8 cellular contexts compared by ENCODE assay signal in the genomic region with DNA sequence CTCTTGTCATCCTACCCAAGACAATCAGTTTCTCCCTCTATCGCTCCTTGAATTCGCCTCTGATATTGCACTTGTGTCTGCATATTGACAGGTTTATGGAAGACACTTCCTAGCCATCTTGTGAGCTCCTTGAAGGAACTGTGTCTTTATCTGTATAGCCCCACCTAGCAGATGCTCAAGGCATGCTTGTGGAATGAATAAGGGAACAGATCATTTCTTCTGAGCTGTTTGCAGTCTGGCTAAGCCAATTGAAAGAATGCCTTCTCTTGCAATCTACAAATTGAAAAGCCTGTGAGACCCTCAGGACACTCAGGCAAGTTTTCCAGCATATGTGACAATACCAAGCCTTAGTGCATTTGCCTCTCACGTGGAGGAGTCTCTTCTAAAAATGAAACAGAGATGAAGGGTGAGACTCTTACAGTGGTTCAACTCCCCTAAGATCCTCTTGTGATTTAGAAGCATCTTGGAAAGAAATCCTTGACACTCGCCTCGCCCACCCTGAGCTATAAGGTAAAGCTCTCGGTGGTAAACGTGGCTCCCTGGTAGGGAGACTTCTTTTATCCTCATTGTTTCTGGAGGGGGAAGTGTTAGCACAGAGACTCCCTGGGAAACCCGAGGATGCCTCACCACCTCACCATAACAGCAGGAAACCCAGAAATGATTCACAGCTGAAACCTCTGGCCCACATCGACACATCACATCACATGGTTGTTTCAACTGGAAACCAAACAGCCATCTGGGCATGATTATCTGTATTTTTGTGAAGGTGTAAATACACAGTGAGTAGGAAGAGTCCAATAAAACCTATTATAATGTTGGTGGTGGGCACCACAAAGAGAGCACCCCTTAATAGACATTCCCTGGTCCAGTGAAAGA.
DNase-seq lines count a peak whose midpoint lies in the region; ATAC-seq and TF ChIP-seq lines count a peak whose summit lies in the region.

No MANE protein-coding gene starts in this region.

- no peak overlapping the region for H3K27ac Mint-ChIP-seq in MCF 10A (ENCODE audit: low read depth, unreplicated experiment)
- H3K27ac Mint-ChIP-seq in stimulated activated effector memory CD8-positive, alpha-beta T cell treated with anti-CD3 and anti-CD28 coated beads, Interleukin-12 subunit alpha, Interleukin-12 subunit beta, amount 100 ng/mL, for 72 hours, result peak overlapping the region; percentile 97

- H3K4me3 ChIP-seq in breast epithelium, result no peak overlapping the region
- no peak overlapping the region for H3K4me3 ChIP-seq in thyroid gland (replicated peaks in 1 of 3)

- WGBS in thyroid gland, 2 donors, result 77 to 82% methylated on average over 9 of the region's 9 CpGs

- DNase-seq in MCF 10A (ENCODE audit: unreplicated experiment) (peak; percentile 55), breast epithelium (ENCODE audit: low spot score in 2 of 2) (no peak), UCSD-AML1 (lab: John Stamatoyannopoulos, UW; ENCODE audit: unreplicated experiment) (peak; percentile 33), fibroblast of gingiva (ENCODE audit: low read depth) (peak; percentile 81), Right ventricle myocardium superior (no peak), thyroid gland (no peak)
- peak; percentile 17 to 74 for DNase-seq in stimulated activated effector memory CD8-positive, alpha-beta T cell treated with anti-CD3 and anti-CD28 coated beads, Interleukin-12 subunit alpha, Interleukin-12 subunit beta, amount 100 ng/mL, for 72 hours (ENCODE audit: low spot score in 2 of 2)

- no peaks in the 10 kb centered on the region for H3K9me3 Mint-ChIP-seq in MCF 10A (ENCODE audit: unreplicated experiment)
- peaks cover 4% of the 10 kb centered on the region for H3K9me3 Mint-ChIP-seq in stimulated activated effector memory CD8-positive, alpha-beta T cell treated with anti-CD3 and anti-CD28 coated beads, Interleukin-12 subunit alpha, Interleukin-12 subunit beta, amount 100 ng/mL, for 72 hours

- POLR2A ChIA-PET in MCF 10A (lab: Yijun Ruan, JAX), result no interaction called here

- H3K4me1 ChIP-seq in breast epithelium (no peaks in the 10 kb centered on the region), thyroid gland (peaks cover 5 to 10% of the 10 kb centered on the region in 2 donors)

- peaks cover 6% of the 10 kb centered on the region for H3K4me1 Mint-ChIP-seq in MCF 10A (ENCODE audit: insufficient read depth, unreplicated experiment)
- H3K4me1 Mint-ChIP-seq in stimulated activated effector memory CD8-positive, alpha-beta T cell treated with anti-CD3 and anti-CD28 coated beads, Interleukin-12 subunit alpha, Interleukin-12 subunit beta, amount 100 ng/mL, for 72 hours, result peaks cover 41% of the 10 kb centered on the region

- H3K27me3 Mint-ChIP-seq in MCF 10A (ENCODE audit: insufficient read depth, unreplicated experiment), result peaks cover 34% of the 10 kb centered on the region

- no peak overlapping the region for H3K4me3 Mint-ChIP-seq in MCF 10A (ENCODE audit: unreplicated experiment)
- peak overlapping the region; percentile 55 for H3K4me3 Mint-ChIP-seq in stimulated activated effector memory CD8-positive, alpha-beta T cell treated with anti-CD3 and anti-CD28 coated beads, Interleukin-12 subunit alpha, Interleukin-12 subunit beta, amount 100 ng/mL, for 72 hours

- H3K27me3 ChIP-seq in breast epithelium (no peaks in the 10 kb centered on the region), thyroid gland (no peaks in the 10 kb centered on the region)

- TF ChIP-seq CTCF in MCF 10A (IDR thresholded peaks at IDR 0.05; ENCODE audit: unreplicated experiment) (no peak), breast epithelium (IDR thresholded peaks at IDR 0.05) (no peak), thyroid gland (IDR thresholded peaks at IDR 0.05) (no peak)

- intact Hi-C loops in MCF 10A (cut with micrococcal nuclease), result no loop called here
- intact Hi-C loops in breast epithelium (cut with DNase I; ENCODE audit: low total_unique reads), result no loop called here
- intact Hi-C loops in Right ventricle myocardium superior (cut with DNase I), result no loop called here
- intact Hi-C loops in thyroid gland (cut with DNase I), result no loop called here

- H3K9me3 ChIP-seq in breast epithelium (no peaks in the 10 kb centered on the region), thyroid gland (no peaks in the 10 kb centered on the region)

- no peaks in the 10 kb centered on the region for H3K36me3 Mint-ChIP-seq in MCF 10A (ENCODE audit: insufficient read depth, unreplicated experiment)
- H3K36me3 Mint-ChIP-seq in stimulated activated effector memory CD8-positive, alpha-beta T cell treated with anti-CD3 and anti-CD28 coated beads, Interleukin-12 subunit alpha, Interleukin-12 subunit beta, amount 100 ng/mL, for 72 hours, result no peaks in the 10 kb centered on the region

- no peak overlapping the region for H3K27ac ChIP-seq in breast epithelium
- H3K27ac ChIP-seq in thyroid gland, result no peak overlapping the region

- no TSS peak for BruUV-seq in MCF 10A (replicated peaks; lab: Mats Ljungman, UMichigan)

- ATAC-seq in stimulated activated effector memory CD8-positive, alpha-beta T cell treated with anti-CD3 and anti-CD28 coated beads, Interleukin-12 subunit alpha, Interleukin-12 subunit beta, amount 100 ng/mL, for 72 hours, result peak; percentile 98
- ATAC-seq in HG02642 (IDR thresholded peaks at IDR 0.05; ENCODE audit: poor library complexity, unreplicated experiment), result no peak
- ATAC-seq in Right ventricle myocardium superior (ENCODE audit: poor library complexity), result no peak

- no peaks in the 10 kb centered on the region for H3K36me3 ChIP-seq in breast epithelium
- H3K36me3 ChIP-seq in thyroid gland, result no peaks in the 10 kb centered on the region

- CTCF ChIA-PET in MCF 10A (lab: Yijun Ruan, JAX), result interaction anchor here (0.6 to 1.1 kb wide), 2 partner anchors 42 to 320 kb away, joined by 3 to 5 read pairs; no protein-coding TSS in a partner anchor

- TF ChIP-seq POLR2A in breast epithelium (IDR thresholded peaks at IDR 0.05), result no peak
- TF ChIP-seq POLR2A in thyroid gland (IDR thresholded peaks at IDR 0.05), result no peak

Comparison
In these comparisons a context has a peak if more than half of its experiments do, and no peak if none do; other contexts are left out.
1. DNase-seq: peak in MCF 10A (single experiment), UCSD-AML1 (single experiment), fibroblast of gingiva (single experiment) and stimulated activated effector memory CD8-positive, alpha-beta T cell treated with anti-CD3 and anti-CD28 coated beads, Interleukin-12 subunit alpha, Interleukin-12 subunit beta, amount 100 ng/mL, for 72 hours (2 of 2); none in breast epithelium (0 of 2), Right ventricle myocardium superior (single experiment) and thyroid gland (0 of 2).